9 cellular contexts compared by ENCODE assay signal in genomic region chr16:71273384-71273783, GRCh38.
"Had no signal": no experiment of that assay in that cellular context is flagged by ENCODE, and none has a peak within 500 bp of the region (broad histone marks: within the 10 kb centered on the region; RNA-seq: fewer than 3 reads in every experiment).

No MANE protein-coding gene starts in this region.

- H3K9me3 ChIP-seq: HAP-1 had no signal

- H3K4me3 Mint-ChIP-seq: GM23338, H9, HFFc6 had no signal

- H3K4me3 ChIP-seq: GM23248, GM23338, HAP-1 had no signal

- H3K36me3 ChIP-seq: HAP-1 had no signal

- DNase-seq: GM23248, GOT3, H7, H9, HCEC 1CT, HFFc6 had no signal

- H2AFZ ChIP-seq: GM23248, GM23338 had no signal

- H3K27ac ChIP-seq: GM23248 had no signal

- H3K4me1 Mint-ChIP-seq: GM23338 had no signal

- H3K27ac Mint-ChIP-seq: GM23338, H9, HFFc6 had no signal

- H3K9ac ChIP-seq: GM23248 had no signal

- H3K4me2 ChIP-seq: GM23338 had no signal

- H3K4me1 ChIP-seq: HAP-1 had no signal

- ATAC-seq: GM23338, HCT116 had no signal
